ENCODE assay signal across 1 cellular context in the genomic region with DNA sequence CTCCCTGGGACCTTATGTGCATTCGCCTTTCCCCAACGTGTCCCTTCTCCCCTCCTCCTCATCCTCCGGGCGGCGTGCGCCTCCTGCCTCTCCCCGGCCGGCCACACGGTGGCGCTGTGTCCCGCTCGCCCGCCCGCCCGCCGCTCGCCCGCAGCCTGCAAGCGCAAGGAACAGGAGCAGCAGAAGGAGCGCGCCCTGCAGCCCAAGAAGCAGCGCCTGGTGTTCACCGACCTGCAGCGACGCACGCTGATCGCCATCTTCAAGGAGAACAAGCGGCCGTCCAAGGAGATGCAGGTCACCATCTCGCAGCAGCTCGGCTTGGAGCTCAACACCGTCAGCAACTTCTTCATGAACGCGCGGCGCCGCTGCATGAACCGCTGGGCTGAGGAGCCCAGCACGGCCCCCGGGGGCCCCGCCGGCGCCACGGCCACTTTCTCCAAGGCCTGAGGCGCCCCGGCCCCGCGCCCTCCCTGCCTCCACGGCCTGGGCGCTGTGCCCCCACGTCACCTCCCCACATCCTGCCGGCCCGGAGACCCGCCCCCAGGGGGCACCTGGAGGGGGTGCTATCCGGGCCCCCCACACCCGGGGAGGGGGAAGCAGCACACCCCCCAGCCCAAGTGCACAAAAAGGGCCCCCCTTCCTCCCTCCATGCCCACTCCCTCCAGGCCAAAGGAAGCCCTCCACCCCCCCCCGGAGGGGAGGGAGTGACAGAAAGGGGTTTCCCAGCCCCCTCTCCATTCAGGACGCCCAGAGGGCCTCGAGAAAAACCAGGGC.
TF ChIP-seq lines count a peak whose summit lies in the region.

No MANE protein-coding gene starts in this region.

TF ChIP-seq in HepG2, 621 proteins besides CTCF, POLR2A, EP300 and RAD21 (continued from another document):
- TF ChIP-seq SMC3 (IDR thresholded peaks at IDR 0.05; ENCODE audit: low read length), result peak; percentile 10; the same call in 1 of the 2 replicates
- TF ChIP-seq, protein P1, sequence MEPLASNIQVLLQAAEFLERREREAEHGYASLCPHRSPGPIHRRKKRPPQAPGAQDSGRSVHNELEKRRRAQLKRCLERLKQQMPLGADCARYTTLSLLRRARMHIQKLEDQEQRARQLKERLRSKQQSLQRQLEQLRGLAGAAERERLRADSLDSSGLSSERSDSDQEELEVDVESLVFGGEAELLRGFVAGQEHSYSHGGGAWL (CRISPR knock-in tag; IDR thresholded peaks at IDR 0.05), result peak; percentile 45; the same call in 1 of the 2 replicates
- TF ChIP-seq MED13 (CRISPR knock-in tag; IDR thresholded peaks at IDR 0.05), result no peak
- no peak for TF ChIP-seq HNRNPL (IDR thresholded peaks at IDR 0.05; ENCODE audit: low read depth, low read length)
- no peak for TF ChIP-seq ZNF350 (CRISPR knock-in tag; IDR thresholded peaks at IDR 0.05; ENCODE audit: borderline replicate concordance, low read depth)
- peak; percentile 85 for TF ChIP-seq XRCC5 (optimal IDR thresholded peaks at IDR 0.05; ENCODE audit: low read length)
- TF ChIP-seq HNRNPLL (IDR thresholded peaks at IDR 0.05; ENCODE audit: low read depth, low read length, poor library complexity, severe bottlenecking), result peak; percentile 60
- peak; percentile 15; the same call in 1 of the 2 replicates for TF ChIP-seq RXRB (CRISPR knock-in tag; IDR thresholded peaks at IDR 0.05; ENCODE audit: borderline replicate concordance)
- TF ChIP-seq KDM2A (CRISPR knock-in tag; IDR thresholded peaks at IDR 0.05; ENCODE audit: borderline replicate concordance, low read depth), result peak; percentile 37; the same call in 1 of the 2 replicates
- peak; percentile 21; the same call in 1 of the 2 replicates for TF ChIP-seq NFKB2 (CRISPR knock-in tag; IDR thresholded peaks at IDR 0.05; ENCODE audit: borderline replicate concordance)
- no peak for TF ChIP-seq LCORL (IDR thresholded peaks at IDR 0.05)
- 0 out of 2 replicates have a peak, but pooled peaks have one; percentile 49 for TF ChIP-seq LCORL (CRISPR knock-in tag; IDR thresholded peaks at IDR 0.05)
- TF ChIP-seq SAP130 (CRISPR knock-in tag; IDR thresholded peaks at IDR 0.05; ENCODE audit: low read depth), result peak; percentile 22; the same call in 1 of the 2 replicates
- no peak for TF ChIP-seq ZFP90 (CRISPR knock-in tag; IDR thresholded peaks at IDR 0.05; ENCODE audit: borderline replicate concordance)
- 0 out of 2 replicates have a peak, but pooled peaks have one; percentile 19 for TF ChIP-seq NRL (CRISPR knock-in tag; IDR thresholded peaks at IDR 0.05; ENCODE audit: borderline replicate concordance)
- TF ChIP-seq, protein P2, sequence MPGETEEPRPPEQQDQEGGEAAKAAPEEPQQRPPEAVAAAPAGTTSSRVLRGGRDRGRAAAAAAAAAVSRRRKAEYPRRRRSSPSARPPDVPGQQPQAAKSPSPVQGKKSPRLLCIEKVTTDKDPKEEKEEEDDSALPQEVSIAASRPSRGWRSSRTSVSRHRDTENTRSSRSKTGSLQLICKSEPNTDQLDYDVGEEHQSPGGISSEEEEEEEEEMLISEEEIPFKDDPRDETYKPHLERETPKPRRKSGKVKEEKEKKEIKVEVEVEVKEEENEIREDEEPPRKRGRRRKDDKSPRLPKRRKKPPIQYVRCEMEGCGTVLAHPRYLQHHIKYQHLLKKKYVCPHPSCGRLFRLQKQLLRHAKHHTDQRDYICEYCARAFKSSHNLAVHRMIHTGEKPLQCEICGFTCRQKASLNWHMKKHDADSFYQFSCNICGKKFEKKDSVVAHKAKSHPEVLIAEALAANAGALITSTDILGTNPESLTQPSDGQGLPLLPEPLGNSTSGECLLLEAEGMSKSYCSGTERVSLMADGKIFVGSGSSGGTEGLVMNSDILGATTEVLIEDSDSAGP (CRISPR knock-in tag; IDR thresholded peaks at IDR 0.05; ENCODE audit: borderline replicate concordance), result peak; percentile 65; the same call in 1 of the 2 replicates
- TF ChIP-seq HNRNPK (IDR thresholded peaks at IDR 0.05; ENCODE audit: low read depth, low read length, poor library complexity, severe bottlenecking), result peak; percentile 92
- no peak for TF ChIP-seq MXI1 (IDR thresholded peaks at IDR 0.05; ENCODE audit: borderline replicate concordance, low read depth, low read length)
- 0 out of 2 replicates have a peak, but pooled peaks have one; percentile 16 for TF ChIP-seq ZNF263 (CRISPR knock-in tag; IDR thresholded peaks at IDR 0.05)
- TF ChIP-seq GABPB1 (CRISPR knock-in tag; IDR thresholded peaks at IDR 0.05), result peak; percentile 52; the same call in 1 of the 2 replicates
- TF ChIP-seq ZMYM4 (CRISPR knock-in tag; IDR thresholded peaks at IDR 0.05), result peak; percentile 11; the same call in 1 of the 2 replicates
- peak; percentile 35; the same call in 1 of the 2 replicates for TF ChIP-seq MYC (CRISPR knock-in tag; IDR thresholded peaks at IDR 0.05; ENCODE audit: borderline replicate concordance)
- TF ChIP-seq CBX1 (IDR thresholded peaks at IDR 0.05; ENCODE audit: low read depth), result peak; percentile 21
- no peak for TF ChIP-seq GLI4 (CRISPR knock-in tag; IDR thresholded peaks at IDR 0.05; ENCODE audit: borderline replicate concordance)
- no peak for TF ChIP-seq SOX5 (CRISPR knock-in tag; IDR thresholded peaks at IDR 0.05; ENCODE audit: borderline replicate concordance)
- TF ChIP-seq NR3C1 (CRISPR knock-in tag; IDR thresholded peaks at IDR 0.05), result no peak
- no peak for TF ChIP-seq TAF15 (IDR thresholded peaks at IDR 0.05; ENCODE audit: low read depth, low read length, poor library complexity, severe bottlenecking)
- TF ChIP-seq NONO (IDR thresholded peaks at IDR 0.05), result no peak
- peak; percentile 73 for TF ChIP-seq NONO (CRISPR knock-in tag; conservative IDR thresholded peaks at IDR 0.05)
- TF ChIP-seq, protein P3, sequence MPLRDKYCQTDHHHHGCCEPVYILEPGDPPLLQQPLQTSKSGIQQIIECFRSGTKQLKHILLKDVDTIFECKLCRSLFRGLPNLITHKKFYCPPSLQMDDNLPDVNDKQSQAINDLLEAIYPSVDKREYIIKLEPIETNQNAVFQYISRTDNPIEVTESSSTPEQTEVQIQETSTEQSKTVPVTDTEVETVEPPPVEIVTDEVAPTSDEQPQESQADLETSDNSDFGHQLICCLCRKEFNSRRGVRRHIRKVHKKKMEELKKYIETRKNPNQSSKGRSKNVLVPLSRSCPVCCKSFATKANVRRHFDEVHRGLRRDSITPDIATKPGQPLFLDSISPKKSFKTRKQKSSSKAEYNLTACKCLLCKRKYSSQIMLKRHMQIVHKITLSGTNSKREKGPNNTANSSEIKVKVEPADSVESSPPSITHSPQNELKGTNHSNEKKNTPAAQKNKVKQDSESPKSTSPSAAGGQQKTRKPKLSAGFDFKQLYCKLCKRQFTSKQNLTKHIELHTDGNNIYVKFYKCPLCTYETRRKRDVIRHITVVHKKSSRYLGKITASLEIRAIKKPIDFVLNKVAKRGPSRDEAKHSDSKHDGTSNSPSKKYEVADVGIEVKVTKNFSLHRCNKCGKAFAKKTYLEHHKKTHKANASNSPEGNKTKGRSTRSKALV (CRISPR knock-in tag; IDR thresholded peaks at IDR 0.05), result peak; percentile 61; the same call in 1 of the 2 replicates
